In genomic region chr2:170095380-170095779, GRCh38 we compare ENCODE assay signal across 8 cellular contexts.
"Had no signal": no experiment of that assay in that cellular context is flagged by ENCODE, and none has a peak within 500 bp of the region (broad histone marks: within the 10 kb centered on the region; RNA-seq: fewer than 3 reads in every experiment).

No MANE protein-coding gene starts in this region.

- H3K4me3 ChIP-seq: GM23248, HAP-1 had no signal

- H3K36me3 ChIP-seq: HAP-1 had no signal

- H3K27ac ChIP-seq: GM23248, KMS-11 had no signal

- DNase-seq: GM23248, GOT3, H7, IMR-90, KBM-7 had no signal

- H2AFZ ChIP-seq: GM23248 had no signal

- H3K4me1 ChIP-seq: HAP-1 had no signal

- H3K9ac ChIP-seq: GM23248, KMS-11 had no signal

- FAIRE-seq: HTR-8/SVneo had no signal

- H3K4me2 ChIP-seq: KMS-11 had no signal
